In the genomic region with DNA sequence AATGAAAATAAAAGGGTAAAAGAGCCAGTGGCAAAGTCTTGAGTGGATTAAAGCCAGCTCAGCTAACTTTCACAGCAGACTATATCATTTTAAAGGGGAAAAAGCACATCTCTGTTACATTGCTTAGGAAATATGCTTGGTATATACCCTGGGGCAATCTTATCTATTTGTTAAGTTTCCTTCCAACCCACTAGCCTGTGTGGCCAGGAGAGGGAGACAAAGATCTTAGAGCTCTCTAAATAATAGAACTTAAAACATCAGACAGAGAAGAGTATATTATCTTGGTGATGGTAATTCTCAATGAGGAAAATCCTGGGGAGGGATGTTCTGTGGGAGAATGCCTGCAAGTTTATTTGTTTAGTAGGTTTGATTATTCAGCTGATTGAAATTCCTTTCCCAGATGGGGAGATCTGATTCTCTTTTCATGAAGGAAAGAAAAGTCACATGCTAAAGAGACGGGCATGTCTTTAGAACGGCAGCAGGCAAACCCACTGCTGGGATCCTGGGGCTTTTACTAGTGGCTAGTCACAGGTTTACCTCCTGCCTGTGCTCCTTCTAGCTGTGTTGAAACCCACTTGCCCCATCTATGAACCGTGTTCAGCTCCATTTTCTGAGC, we compare ENCODE assay signal across 8 cellular contexts. TPM values are rescaled to one million over a fixed set of nuclear protein-coding genes. Genes with fewer than 3 reads are reported as not detected.
A peak's percentile ranks its signal among the peaks of the same experiment; 100 is the strongest.
DNase-seq lines count a peak whose midpoint lies in the region; ATAC-seq and TF ChIP-seq lines count a peak whose summit lies in the region.

No MANE protein-coding gene starts in this region.

- TF ChIP-seq CTCF in OCI-LY3 (IDR thresholded peaks at IDR 0.05; ENCODE audit: low read depth, low read length) (peak; percentile 73), adrenal gland (IDR thresholded peaks at IDR 0.05) (peak; percentile 48 to 64 (median 54)), right atrium auricular region (IDR thresholded peaks at IDR 0.05) (peak; percentile 69 to 74)

- no peaks in the 10 kb centered on the region for H3K36me3 ChIP-seq in OCI-LY3 (replicated peaks; ENCODE audit: low read depth, low read length)
- H3K36me3 ChIP-seq in adrenal gland (replicated peaks in 1 of 2), result no peaks in the 10 kb centered on the region
- no peaks in the 10 kb centered on the region for H3K36me3 ChIP-seq in right atrium auricular region

- no peak for TF ChIP-seq POLR2A in adrenal gland (IDR thresholded peaks at IDR 0.05)

- H3K27ac ChIP-seq in OCI-LY3 (ENCODE audit: low read length) (no peak overlapping the region), adrenal gland (no peak overlapping the region), right atrium auricular region (no peak overlapping the region)

- no peak overlapping the region for H2AFZ ChIP-seq in OCI-LY3 (ENCODE audit: low read depth, low read length)

- peak; percentile 93 for DNase-seq in EH (ENCODE audit: low read depth)
- DNase-seq in KG1 (lab: John Stamatoyannopoulos, UW), result peak; percentile 34
- peak; percentile 33 to 75 (median 51) for DNase-seq in adrenal gland
- no peak for DNase-seq in right atrium auricular region (ENCODE audit: low spot score)
- DNase-seq in stimulated activated CD4-positive, alpha-beta T cell treated with anti-CD3 and anti-CD28 coated beads, Interleukin-12 subunit alpha, Interleukin-12 subunit beta, amount 100 ng/mL, for 48 hours (ENCODE audit: low read depth in 2 of 3, low spot score in 1 of 3), result peak in 2 of 3 donors; percentile 6 to 10

- WGBS in adrenal gland, 4 donors, result 58 to 75% (median 69%) methylated on average over 3 of the region's 3 CpGs

- H3K79me2 ChIP-seq in OCI-LY3 (ENCODE audit: low read length), result no peaks in the 10 kb centered on the region

- no peaks in the 10 kb centered on the region for H3K27me3 ChIP-seq in OCI-LY3 (ENCODE audit: low read depth, low read length)
- no peaks in the 10 kb centered on the region for H3K27me3 ChIP-seq in adrenal gland
- H3K27me3 ChIP-seq in right atrium auricular region, result no peaks in the 10 kb centered on the region

- H3K4me1 ChIP-seq in OCI-LY3 (ENCODE audit: low read length) (peaks cover under 1% of the 10 kb centered on the region; the same call in 1 of the 2 replicates), adrenal gland (replicated peaks in 1 of 2) (no peaks in the 10 kb centered on the region), right atrium auricular region (peaks cover 0 to 3% of the 10 kb centered on the region in 2 donors)

- H3K4me3 ChIP-seq in OCI-LY3 (ENCODE audit: low read length) (0 out of 2 replicates have a peak overlapping the region, but pooled peaks have one; percentile 2), adrenal gland (no peak overlapping the region), right atrium auricular region (no peak overlapping the region)

- ATAC-seq in GM19452 (IDR thresholded peaks at IDR 0.05; ENCODE audit: unreplicated experiment), result no peak
- ATAC-seq in HG03095 (IDR thresholded peaks at IDR 0.05; ENCODE audit: unreplicated experiment), result no peak

- H4K20me1 ChIP-seq in OCI-LY3 (ENCODE audit: insufficient read depth, low read length), result no peaks in the 10 kb centered on the region

- no peak overlapping the region for H3K9ac ChIP-seq in OCI-LY3 (ENCODE audit: low read length)

- intact Hi-C loops in adrenal gland (cut with DNase I), result no loop called here

- H3K9me3 ChIP-seq in OCI-LY3 (ENCODE audit: insufficient read depth, low read length), result no peaks in the 10 kb centered on the region
- H3K9me3 ChIP-seq in adrenal gland (replicated peaks in 1 of 3), result no peaks in the 10 kb centered on the region
- no peaks in the 10 kb centered on the region for H3K9me3 ChIP-seq in right atrium auricular region

- H3K4me2 ChIP-seq in OCI-LY3 (ENCODE audit: low read length), result peak overlapping the region; percentile 29

RNA-seq across cellular contexts. Expression of a gene that starts 3.6 kb away (rescaled TPM):
- total RNA-seq in adrenal gland (under 1 TPM in 1 of 8 donors, not detected in 7; 0.32 TPM), right atrium auricular region (not detected)
- under 1 TPM in 2 of 3 donors, not detected in 1; 0.47 to 0.80 TPM for polyA plus RNA-seq in adrenal gland

RNA-seq across cellular contexts. Expression of a gene that starts 7.9 kb away (rescaled TPM):
- total RNA-seq in adrenal gland (10 to 100 TPM in 3 of 8 donors, 1 to 10 TPM in 4, not detected in 1; 3.8 to 24.4 (median 7.0) TPM), right atrium auricular region (1 to 10 TPM; 5.3 to 6.6 TPM)
- polyA plus RNA-seq in adrenal gland, result 10 to 100 TPM in 1 of 3 donors, 1 to 10 TPM in 2; 2.3 to 14.6 (median 4.6) TPM

RNA-seq across cellular contexts. Expression of a gene that starts 56.3 kb away (rescaled TPM):
- total RNA-seq in adrenal gland (under 1 TPM in 1 of 8 donors, not detected in 7; 0.28 TPM), right atrium auricular region (not detected)
- polyA plus RNA-seq in adrenal gland, result not detected
